8 cellular contexts compared by ENCODE assay signal in genomic region chr17:46579083-46580075, GRCh38. TPM values are rescaled to one million over a fixed set of nuclear protein-coding genes. Genes with fewer than 3 reads are reported as not detected.
DNase-seq lines count a peak whose midpoint lies in the region; ATAC-seq and TF ChIP-seq lines count a peak whose summit lies in the region.
"Not testable (repeated sequence)": the region's sequence is repeated elsewhere in the genome, so short reads cannot be mapped to it uniquely, and the experiment has no call there.

Gene ARL17A, minus strand, starts transcription at chr17:46579691. Its CDS starts 3,369 bp downstream, at chr17:46576322.

- not testable (repeated sequence) for H3K23ac ChIP-seq in IMR-90 (ENCODE audit: low read depth, low read length)

- TF ChIP-seq POLR2A in IMR-90 (IDR thresholded peaks at IDR 0.05; ENCODE audit: low read depth, low read length), result not testable (repeated sequence)

- POLR2A ChIA-PET in IMR-90 (lab: Charles Lee; ENCODE audit: unreplicated experiment); activated CD4-positive, alpha-beta memory T cell treated with anti-CD3 and anti-CD28 coated beads, Interleukin-2, amount 10 ng/mL, durations not matched to agents 7 days and 5 days (lab: Charles Lee); MCF 10A (lab: Yijun Ruan, JAX): not testable (repeated sequence)

- peak within 1 kb of the TSS in 1 of 2 experiments; percentile 58; a peak in 1 of 4 replicates for H4K8ac ChIP-seq in IMR-90 (ENCODE audit: low read depth in 2 of 2, low read length in 2 of 2)

- H3K27ac ChIP-seq in IMR-90 (ENCODE audit: insufficient read depth, low read length); smooth muscle cell (ENCODE audit: low read depth): not testable (repeated sequence)
- peak within 1 kb of the TSS; percentile 50 to 71 for H3K27ac ChIP-seq in tibial artery

- H4K91ac ChIP-seq in IMR-90 (ENCODE audit: insufficient read depth, low read depth, low read length), result not testable (repeated sequence)

- not testable (repeated sequence) for TF ChIP-seq CTCF in IMR-90 (conservative IDR thresholded peaks at IDR 0.05; ENCODE audit: low read depth, low read length); MCF 10A (IDR thresholded peaks at IDR 0.05; ENCODE audit: unreplicated experiment); smooth muscle cell (IDR thresholded peaks at IDR 0.05; ENCODE audit: borderline replicate concordance, insufficient read depth, poor library complexity, severe bottlenecking); tibial artery (IDR thresholded peaks at IDR 0.05)

- not testable (repeated sequence) for H4K20me1 ChIP-seq in IMR-90 (ENCODE audit: insufficient read depth, low read length); smooth muscle cell (ENCODE audit: low read depth)

- DNase-seq in IMR-90; MCF 10A (ENCODE audit: unreplicated experiment); smooth muscle cell (lab: John Stamatoyannopoulos, UW; ENCODE audit: unreplicated experiment): not testable (repeated sequence)
- DNase-seq in activated CD4-positive, alpha-beta memory T cell treated with anti-CD3 and anti-CD28 coated beads, Interleukin-2, amount 10 ng/mL, durations not matched to agents 7 days and 5 days, result peak; percentile 96
- DNase-seq in left lobe of liver (ENCODE audit: low spot score) (peak; percentile 89), tibial artery (peak; percentile 81 to 92)

- not testable (repeated sequence) for H3K18ac ChIP-seq in IMR-90 (ENCODE audit: low read depth, low read length)

- peak within 1 kb of the TSS; percentile 51 for H3K4me3 Mint-ChIP-seq in activated CD4-positive, alpha-beta memory T cell treated with anti-CD3 and anti-CD28 coated beads, Interleukin-2, amount 10 ng/mL, durations not matched to agents 7 days and 5 days
- peak within 1 kb of the TSS; percentile 44 for H3K4me3 Mint-ChIP-seq in MCF 10A (ENCODE audit: unreplicated experiment)

- H3K27me3 Mint-ChIP-seq in activated CD4-positive, alpha-beta memory T cell treated with anti-CD3 and anti-CD28 coated beads, Interleukin-2, amount 10 ng/mL, durations not matched to agents 7 days and 5 days; MCF 10A (ENCODE audit: insufficient read depth, unreplicated experiment): not testable (repeated sequence)

- ATAC-seq in GM18861 (IDR thresholded peaks at IDR 0.05; ENCODE audit: unreplicated experiment) (peak; percentile 66), HG02623 (IDR thresholded peaks at IDR 0.05; ENCODE audit: unreplicated experiment) (peak; percentile 95), IMR-90 (ENCODE audit: low read depth) (peak; percentile 94), left lobe of liver (peak; percentile 93)

- H3K4me2 ChIP-seq in IMR-90 (ENCODE audit: low read depth, low read length); smooth muscle cell: not testable (repeated sequence)

- BruUV-seq in IMR-90 (replicated peaks; lab: Mats Ljungman, UMichigan), result not testable (repeated sequence)
- BruUV-seq in MCF 10A (replicated peaks; lab: Mats Ljungman, UMichigan), result TSS peak; percentile 63

- not testable (repeated sequence) for H2BK20ac ChIP-seq in IMR-90 (ENCODE audit: low read depth, low read length)

- H3K9me1 ChIP-seq in IMR-90 (ENCODE audit: insufficient read depth, low read length), result not testable (repeated sequence)

- not testable (repeated sequence) for H3K27me3 ChIP-seq in IMR-90 (ENCODE audit: control insufficient read depth, insufficient read depth, low read length); smooth muscle cell (ENCODE audit: low read depth); tibial artery

- no CpG with 5 or more reads among the region's 65 CpGs for WGBS in IMR-90 (ENCODE audit: extremely low coverage in 2 of 2, insufficient read length in 1 of 2), 2 experiments
- WGBS in smooth muscle cell (ENCODE audit: low lambda C conversion rate), result 0% methylated on average over 7 of the region's 65 CpGs

- H3K9me3 ChIP-seq in IMR-90 (ENCODE audit: control insufficient read depth, insufficient read depth, low read length); smooth muscle cell (replicated peaks; ENCODE audit: low read depth); tibial artery: not testable (repeated sequence)

- H2AFZ ChIP-seq in IMR-90 (replicated peaks; ENCODE audit: low read length, poor library complexity); smooth muscle cell (ENCODE audit: low read depth): not testable (repeated sequence)

- H3K79me2 ChIP-seq in smooth muscle cell (ENCODE audit: low read depth), result not testable (repeated sequence)

- not testable (repeated sequence) for TF ChIP-seq RAD21 in IMR-90 (IDR thresholded peaks at IDR 0.05; ENCODE audit: low read length)

- H3K4ac ChIP-seq in IMR-90 (ENCODE audit: low read depth, low read length), result not testable (repeated sequence)

- H4K5ac ChIP-seq in IMR-90 (ENCODE audit: low read depth, low read length), result 0 out of 2 replicates have a peak within 1 kb of the TSS, but pooled peaks have one; percentile 56

- H2BK15ac ChIP-seq in IMR-90 (ENCODE audit: low read depth, low read length), result not testable (repeated sequence)

- dilution Hi-C loops in IMR-90 (cut with HindIII; ENCODE audit: low sequenced_read_pairs, unreplicated experiment), result not testable (repeated sequence)

- H3K4me1 Mint-ChIP-seq in activated CD4-positive, alpha-beta memory T cell treated with anti-CD3 and anti-CD28 coated beads, Interleukin-2, amount 10 ng/mL, durations not matched to agents 7 days and 5 days; MCF 10A (ENCODE audit: insufficient read depth, unreplicated experiment): not testable (repeated sequence)

- H2BK5ac ChIP-seq in IMR-90 (ENCODE audit: low read depth, low read length, poor library complexity, severe bottlenecking), result not testable (repeated sequence)

- not testable (repeated sequence) for H3K56ac ChIP-seq in IMR-90 (ENCODE audit: extremely low read depth, insufficient read depth, low read length)

- H2AK9ac ChIP-seq in IMR-90 (replicated peaks; ENCODE audit: low read depth, low read length, poor library complexity), result not testable (repeated sequence)

- not testable (repeated sequence) for H3K79me1 ChIP-seq in IMR-90 (ENCODE audit: low read depth in 1 of 2, low read length in 2 of 2)

- CTCF ChIA-PET in IMR-90 (lab: Yijun Ruan, JAX); activated CD4-positive, alpha-beta memory T cell treated with anti-CD3 and anti-CD28 coated beads, Interleukin-2, amount 10 ng/mL, durations not matched to agents 7 days and 5 days (lab: Charles Lee); MCF 10A (lab: Yijun Ruan, JAX): not testable (repeated sequence)

- H3K36me3 ChIP-seq in IMR-90 (ENCODE audit: control insufficient read depth, insufficient read depth, low read length); smooth muscle cell (ENCODE audit: low read depth); tibial artery: not testable (repeated sequence)

- H3K9me3 Mint-ChIP-seq in activated CD4-positive, alpha-beta memory T cell treated with anti-CD3 and anti-CD28 coated beads, Interleukin-2, amount 10 ng/mL, durations not matched to agents 7 days and 5 days; MCF 10A (ENCODE audit: unreplicated experiment): not testable (repeated sequence)

- not testable (repeated sequence) for H2AK5ac ChIP-seq in IMR-90 (ENCODE audit: low read depth, low read length)

- not testable (repeated sequence) for H3K36me3 Mint-ChIP-seq in activated CD4-positive, alpha-beta memory T cell treated with anti-CD3 and anti-CD28 coated beads, Interleukin-2, amount 10 ng/mL, durations not matched to agents 7 days and 5 days (ENCODE audit: low read depth); MCF 10A (ENCODE audit: insufficient read depth, unreplicated experiment)

- in situ Hi-C loops in IMR-90 (cut with MboI; ENCODE audit: low sequenced_read_pairs), result not testable (repeated sequence)

- intact Hi-C loops in IMR-90 (cut with micrococcal nuclease); MCF 10A (cut with micrococcal nuclease); tibial artery (cut with DNase I; ENCODE audit: low total_unique reads): not testable (repeated sequence)

- H3K27ac Mint-ChIP-seq in activated CD4-positive, alpha-beta memory T cell treated with anti-CD3 and anti-CD28 coated beads, Interleukin-2, amount 10 ng/mL, durations not matched to agents 7 days and 5 days, result peak within 1 kb of the TSS; percentile 50
- not testable (repeated sequence) for H3K27ac Mint-ChIP-seq in MCF 10A (ENCODE audit: low read depth, unreplicated experiment)

- not testable (repeated sequence) for H3F3A ChIP-seq in smooth muscle cell (ENCODE audit: low read depth)

- H3K14ac ChIP-seq in IMR-90 (replicated peaks; ENCODE audit: low read depth, low read length), result not testable (repeated sequence)

- not testable (repeated sequence) for H3K9ac ChIP-seq in IMR-90 (ENCODE audit: low read depth, low read length); smooth muscle cell (ENCODE audit: low read depth)

- H3K4me1 ChIP-seq in IMR-90 (ENCODE audit: control insufficient read depth, insufficient read depth, low read length); smooth muscle cell (ENCODE audit: low read depth); tibial artery: not testable (repeated sequence)

- not testable (repeated sequence) for H2BK120ac ChIP-seq in IMR-90 (ENCODE audit: low read depth, low read length)

- H3K4me3 ChIP-seq in IMR-90 (ENCODE audit: insufficient read depth, low read depth, low read length), result peak within 1 kb of the TSS; percentile 29; the same call in 1 of the 2 replicates
- H3K4me3 ChIP-seq in smooth muscle cell, result peak within 1 kb of the TSS; percentile 32
- H3K4me3 ChIP-seq in tibial artery, result peak within 1 kb of the TSS; percentile 24 to 37

RNA-seq across cellular contexts. Expression of gene ARL17A, which starts in this region (rescaled TPM):
- total RNA-seq in IMR-90 (2012; rRNA removed) (1.4 and 2.2 TPM in 2 replicates), MCF 10A (2022) (18.3 and 20.7 TPM in 2 replicates), left lobe of liver (9.6 TPM), smooth muscle cell (4.4 and 14.5 TPM in 2 replicates)
- polyA plus RNA-seq in IMR-90 (2012; rRNA removed) (7.9 and 8.5 TPM in 2 replicates), smooth muscle cell (2.6 and 6.7 TPM in 2 replicates)
- polyA plus RNA-seq in IMR-90 (2012; cell fraction: cytosol; rRNA removed), result 0.60 and 0.75 TPM in 2 replicates
- polyA plus RNA-seq in IMR-90 (2012; cell fraction: nucleus; rRNA removed; ENCODE audit: low replicate concordance), result 5.2 and 18.8 TPM in 2 replicates
- total RNA-seq in activated CD4-positive, alpha-beta memory T cell treated with anti-CD3 and anti-CD28 coated beads, Interleukin-2, amount 10 ng/mL, durations not matched to agents 7 days and 5 days, result 10 to 100 TPM; 20.4 to 20.5 TPM
